In genomic region chr7:106660862-106661720, GRCh38 we compare ENCODE assay signal across 8 cellular contexts. TPM values are rescaled to one million over a fixed set of nuclear protein-coding genes. Genes with fewer than 3 reads are reported as not detected.
DNase-seq lines count a peak whose midpoint lies in the region; ATAC-seq and TF ChIP-seq lines count a peak whose summit lies in the region.

TSS of gene CCDC71L (minus strand) at chr7:106661158. CDS start at chr7:106660896, 262 bp downstream.

- CTCF ChIA-PET in CD8-positive, alpha-beta T cell (lab: Charles Lee) = interaction anchor here (0.6 to 2.2 kb wide), 13 partner anchors 9 to 489 kb away, joined by 3 to 15 read pairs (median 3); no protein-coding TSS in a partner anchor

- no peaks in the 10 kb centered on the region for H3K9me3 Mint-ChIP-seq in CD8-positive, alpha-beta T cell

- no peaks in the 10 kb centered on the region for H3K27me3 ChIP-seq in CD8-positive, alpha-beta T cell (ENCODE audit: insufficient read depth, low read length)
- no peaks in the 10 kb centered on the region for H3K27me3 ChIP-seq in endocrine pancreas (ENCODE audit: control insufficient read depth, insufficient read depth, low read length)

- H3K9ac ChIP-seq in endocrine pancreas (ENCODE audit: control insufficient read depth, insufficient read depth, low read length) = peak within 1 kb of the TSS; percentile 89

- H3K27ac Mint-ChIP-seq in CD8-positive, alpha-beta T cell = peak within 1 kb of the TSS; percentile 89

- no peaks in the 10 kb centered on the region for H3K36me3 ChIP-seq in CD8-positive, alpha-beta T cell (ENCODE audit: insufficient read depth, low read length)
- H3K36me3 ChIP-seq in endocrine pancreas (ENCODE audit: control insufficient read depth, insufficient read depth, low read length) = no peaks in the 10 kb centered on the region

- peak within 1 kb of the TSS; percentile 96 for H3K4me3 Mint-ChIP-seq in CD8-positive, alpha-beta T cell

- peak within 1 kb of the TSS; percentile 65 for H3K27ac ChIP-seq in CD8-positive, alpha-beta T cell (ENCODE audit: low read depth, low read length)

- H3K4me3 ChIP-seq in CD8-positive, alpha-beta T cell (ENCODE audit: low read depth, low read length) = peak within 1 kb of the TSS; percentile 87
- H3K4me3 ChIP-seq in endocrine pancreas (ENCODE audit: control insufficient read depth, insufficient read depth, low read length) = peak within 1 kb of the TSS; percentile 31

- no peak for TF ChIP-seq CTCF in CD8-positive, alpha-beta T cell (IDR thresholded peaks at IDR 0.05)

- POLR2A ChIA-PET in CD8-positive, alpha-beta T cell (lab: Charles Lee) = interaction anchor here (0.6 to 1.3 kb wide), 4 partner anchors 9 to 509 kb away, joined by 3 to 8 read pairs (median 4); partner anchors contain the start of gene HBP1

- H3K27me3 Mint-ChIP-seq in CD8-positive, alpha-beta T cell (ENCODE audit: low read depth) = no peaks in the 10 kb centered on the region

- DNase-seq in CD8-positive, alpha-beta T cell = peak; percentile 80 to 94 (median 89)
- DNase-seq in HT-29 (ENCODE audit: low spot score) (peak; percentile 86), NOMO-1 (lab: John Stamatoyannopoulos, UW; ENCODE audit: unreplicated experiment in 2 of 2) (peak; percentile 61 to 84), mesenteric fat pad (ENCODE audit: low spot score) (peak; percentile 98)
- peak; percentile 89 to 90 for DNase-seq in activated CD8-positive, alpha-beta memory T cell treated with anti-CD3 and anti-CD28 coated beads for 4 hours (ENCODE audit: low read depth in 2 of 2)
- peak; percentile 71 for DNase-seq in stimulated activated CD8-positive, alpha-beta memory T cell treated with anti-CD3 and anti-CD28 coated beads, Interleukin-15, amount 100 ng/mL, for 24 hours (ENCODE audit: low read depth)

- peak; percentile 84 for ATAC-seq in CD8-positive, alpha-beta T cell
- peak; percentile 59 for ATAC-seq in GM19468 (IDR thresholded peaks at IDR 0.05; ENCODE audit: extremely low read depth, unreplicated experiment)

- peaks cover 15% of the 10 kb centered on the region for H3K4me1 ChIP-seq in CD8-positive, alpha-beta T cell (ENCODE audit: insufficient read depth, low read length)
- H3K4me1 ChIP-seq in endocrine pancreas (ENCODE audit: control insufficient read depth, insufficient read depth, low read length) = peaks cover 7% of the 10 kb centered on the region

- H3K36me3 Mint-ChIP-seq in CD8-positive, alpha-beta T cell = peaks cover 6% of the 10 kb centered on the region

- no peaks in the 10 kb centered on the region for H3K9me3 ChIP-seq in CD8-positive, alpha-beta T cell (ENCODE audit: low read length)
- no peaks in the 10 kb centered on the region for H3K9me3 ChIP-seq in endocrine pancreas (ENCODE audit: control insufficient read depth, low read length)

- H3K4me1 Mint-ChIP-seq in CD8-positive, alpha-beta T cell (ENCODE audit: low read depth) = peaks cover 37% of the 10 kb centered on the region

- intact Hi-C loops in CD8-positive, alpha-beta T cell (cut with DNase I, micrococcal nuclease) = loop anchor here (1.0 to 10.0 kb wide), 24 partner anchors 56 to 1269 kb away; partner anchors contain the start of genes CBLL1 (in 2 of the 2), HBP1 (in 2 of the 2), SYPL1 (in 2 of the 2) and COG5 (in 1 of the 2)

RNA-seq across cellular contexts. Expression of gene CCDC71L, which starts in this region (rescaled TPM):
- total RNA-seq in CD8-positive, alpha-beta T cell = 10 to 100 TPM; 10.4 to 11.1 TPM
- 9.8 and 12.5 TPM in 2 replicates for total RNA-seq in HT-29 (2014; rRNA removed; shearing (Covaris generic))
- 122 TPM for total RNA-seq in mesenteric fat pad

Comparison
In these comparisons a context has a peak if more than half of its experiments do, and no peak if none do; other contexts are left out.
1. Peak in every context shown above with its lines: DNase-seq, ATAC-seq, H3K4me3 ChIP-seq and H3K27ac ChIP-seq.